In the genomic region with DNA sequence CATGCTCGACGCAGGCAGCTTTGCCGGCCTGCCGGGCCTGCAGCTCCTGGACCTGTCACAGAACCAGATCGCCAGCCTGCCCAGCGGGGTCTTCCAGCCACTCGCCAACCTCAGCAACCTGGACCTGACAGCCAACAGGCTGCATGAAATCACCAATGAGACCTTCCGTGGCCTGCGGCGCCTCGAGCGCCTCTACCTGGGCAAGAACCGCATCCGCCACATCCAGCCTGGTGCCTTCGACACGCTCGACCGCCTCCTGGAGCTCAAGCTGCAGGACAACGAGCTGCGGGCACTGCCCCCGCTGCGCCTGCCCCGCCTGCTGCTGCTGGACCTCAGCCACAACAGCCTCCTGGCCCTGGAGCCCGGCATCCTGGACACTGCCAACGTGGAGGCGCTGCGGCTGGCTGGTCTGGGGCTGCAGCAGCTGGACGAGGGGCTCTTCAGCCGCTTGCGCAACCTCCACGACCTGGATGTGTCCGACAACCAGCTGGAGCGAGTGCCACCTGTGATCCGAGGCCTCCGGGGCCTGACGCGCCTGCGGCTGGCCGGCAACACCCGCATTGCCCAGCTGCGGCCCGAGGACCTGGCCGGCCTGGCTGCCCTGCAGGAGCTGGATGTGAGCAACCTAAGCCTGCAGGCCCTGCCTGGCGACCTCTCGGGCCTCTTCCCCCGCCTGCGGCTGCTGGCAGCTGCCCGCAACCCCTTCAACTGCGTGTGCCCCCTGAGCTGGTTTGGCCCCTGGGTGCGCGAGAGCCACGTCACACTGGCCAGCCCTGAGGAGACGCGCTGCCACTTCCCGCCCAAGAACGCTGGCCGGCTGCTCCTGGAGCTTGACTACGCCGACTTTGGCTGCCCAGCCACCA, we compare ENCODE assay signal across 18 cellular contexts. TPM values are rescaled to one million over a fixed set of nuclear protein-coding genes. Genes with fewer than 3 reads are reported as not detected.
DNase-seq lines count a peak whose midpoint lies in the region; ATAC-seq and TF ChIP-seq lines count a peak whose summit lies in the region.
"Had no signal": no experiment of that assay in that cellular context is flagged by ENCODE, and none has a peak within 500 bp of the region (broad histone marks: within the 10 kb centered on the region; RNA-seq: fewer than 3 reads in every experiment).

No MANE protein-coding gene starts in this region.

- peaks cover 38 to 53% (median 52%) of the 10 kb centered on the region in 3 donors for H3K4me1 ChIP-seq in skeletal muscle tissue (ENCODE audit: control insufficient read depth in 3 of 3, insufficient read depth in 3 of 3, low read length in 3 of 3)
- H3K4me1 ChIP-seq in A673 (ENCODE audit: insufficient read depth, low read length, poor library complexity, severe bottlenecking), result peaks cover 5% of the 10 kb centered on the region
- H3K4me1 ChIP-seq: Caco-2 had no signal

- H3K4me1 Mint-ChIP-seq in central memory CD8-positive, alpha-beta T cell, result peaks cover 18% of the 10 kb centered on the region
- H3K4me1 Mint-ChIP-seq: activated CD4-positive, alpha-beta T cell treated with anti-CD3 and anti-CD28 coated beads, Interleukin-2, amount 10 ng/mL, durations not matched to agents 24 days and 14 days had no signal

- no peaks in the 10 kb centered on the region for H3K27me3 Mint-ChIP-seq in central memory CD8-positive, alpha-beta T cell
- H3K27me3 Mint-ChIP-seq: activated CD4-positive, alpha-beta T cell treated with anti-CD3 and anti-CD28 coated beads, Interleukin-2, amount 10 ng/mL, durations not matched to agents 24 days and 14 days had no signal

- H3K27ac Mint-ChIP-seq in central memory CD8-positive, alpha-beta T cell (ENCODE audit: low read depth), result peak overlapping the region; percentile 73
- H3K27ac Mint-ChIP-seq: activated CD4-positive, alpha-beta T cell treated with anti-CD3 and anti-CD28 coated beads, Interleukin-2, amount 10 ng/mL, durations not matched to agents 24 days and 14 days had no signal

- CTCF ChIA-PET in A673 (lab: Charles Lee), result no interaction called here

- H3K9ac ChIP-seq in skeletal muscle tissue (ENCODE audit: low read depth in 1 of 3, low read length in 3 of 3), result peak overlapping the region in 2 of 3 donors; percentile 45 to 66

- H3K36me3 ChIP-seq in skeletal muscle tissue (ENCODE audit: control insufficient read depth in 3 of 3, insufficient read depth in 3 of 3, low read length in 3 of 3) (peaks cover 0 to 15% (median 3%) of the 10 kb centered on the region in 3 donors), A673 (ENCODE audit: insufficient read depth, low read length, poor library complexity, severe bottlenecking) (no peaks in the 10 kb centered on the region)

- no peak for ATAC-seq in central memory CD8-positive, alpha-beta T cell (replicated peaks; ENCODE audit: extremely low read depth, poor library complexity, severe bottlenecking)
- ATAC-seq: heart right ventricle had no signal

- intact Hi-C loops in A673 (cut with micrococcal nuclease; ENCODE audit: unreplicated experiment), result no loop called here

- no peak for TF ChIP-seq CTCF in A673 (conservative IDR thresholded peaks at IDR 0.05; ENCODE audit: low read depth, low read length)

- peaks cover 55% of the 10 kb centered on the region for H3K36me3 Mint-ChIP-seq in central memory CD8-positive, alpha-beta T cell (ENCODE audit: insufficient read depth)

- H3K27me3 ChIP-seq in layer of hippocampus (ENCODE audit: control insufficient read depth, insufficient read depth, low read length) (no peaks in the 10 kb centered on the region), skeletal muscle tissue (ENCODE audit: control insufficient read depth in 3 of 3, insufficient read depth in 3 of 3, low read length in 3 of 3) (no peaks in the 10 kb centered on the region), A673 (replicated peaks; ENCODE audit: insufficient read depth, low read depth, low read length, poor library complexity) (no peaks in the 10 kb centered on the region)
- H3K27me3 ChIP-seq: esophagus squamous epithelium, heart right ventricle, testis had no signal

- H3K4me3 Mint-ChIP-seq in central memory CD8-positive, alpha-beta T cell, result peak overlapping the region; percentile 45
- H3K4me3 Mint-ChIP-seq: activated CD4-positive, alpha-beta T cell treated with anti-CD3 and anti-CD28 coated beads, Interleukin-2, amount 10 ng/mL, durations not matched to agents 24 days and 14 days; mesothelial cell of epicardium; nephron progenitor cell had no signal

- BruUV-seq in A673 (replicated peaks; lab: Mats Ljungman, UMichigan), result no TSS peak

- POLR2A ChIA-PET in A673 (lab: Charles Lee; ENCODE audit: low non-redundant PET), result no interaction called here

- H3K9me3 ChIP-seq in skeletal muscle tissue (ENCODE audit: control insufficient read depth in 3 of 3, low read length in 3 of 3) (no peaks in the 10 kb centered on the region), A673 (ENCODE audit: low read depth, low read length, poor library complexity, severe bottlenecking) (no peaks in the 10 kb centered on the region)
- H3K9me3 ChIP-seq: Caco-2, esophagus squamous epithelium, heart right ventricle, testis had no signal

- DNase-seq in central memory CD8-positive, alpha-beta T cell (ENCODE audit: low spot score in 2 of 2), result no peak
- DNase-seq in foreskin melanocyte, result no peak
- no peak for DNase-seq in pons (ENCODE audit: low spot score)
- DNase-seq in A673 (ENCODE audit: low spot score), result no peak
- DNase-seq: activated CD4-positive, alpha-beta T cell treated with anti-CD3 and anti-CD28 coated beads, Interleukin-2, amount 10 ng/mL, durations not matched to agents 24 days and 14 days; Caco-2; central memory CD4-positive, alpha-beta T cell; effector memory CD4-positive, alpha-beta T cell; esophagus squamous epithelium; NCI-H1092 treated with DMSO at 0.1 percent for 48 hours; NCI-H524 treated with DMSO at 0.1 percent for 48 hours; testis had no signal

- H3K4me3 ChIP-seq in skeletal muscle tissue (ENCODE audit: low read length in 3 of 3), result peak overlapping the region in 2 of 3 donors; percentile 36 to 49
- no peak overlapping the region for H3K4me3 ChIP-seq in A673 (ENCODE audit: low read depth, low read length, poor library complexity, severe bottlenecking)
- H3K4me3 ChIP-seq: esophagus squamous epithelium, heart right ventricle, testis had no signal

- H3K9me3 Mint-ChIP-seq in central memory CD8-positive, alpha-beta T cell, result no peaks in the 10 kb centered on the region
- H3K9me3 Mint-ChIP-seq: activated CD4-positive, alpha-beta T cell treated with anti-CD3 and anti-CD28 coated beads, Interleukin-2, amount 10 ng/mL, durations not matched to agents 24 days and 14 days; mesothelial cell of epicardium; nephron progenitor cell had no signal

- H3K27ac ChIP-seq in layer of hippocampus (ENCODE audit: low read depth, low read length) (peak overlapping the region; percentile 20), skeletal muscle tissue (ENCODE audit: low read depth, low read length) (peak overlapping the region; percentile 44), A673 (ENCODE audit: low read depth, low read length, poor library complexity, severe bottlenecking) (no peak overlapping the region)
- H3K27ac ChIP-seq: esophagus squamous epithelium, testis had no signal

- TF ChIP-seq EP300 in Ishikawa (IDR thresholded peaks at IDR 0.05; ENCODE audit: borderline replicate concordance), result peak; percentile 88

- TF ChIP-seq RAD21 in Ishikawa (IDR thresholded peaks at IDR 0.05; ENCODE audit: low read depth), result peak; percentile 43; the same call in 1 of the 2 replicates

TF ChIP-seq in Ishikawa, 13 proteins besides CTCF, POLR2A, EP300 and RAD21 (continues in another document):
- TF ChIP-seq CREB1 (IDR thresholded peaks at IDR 0.05; ENCODE audit: low read depth), result no peak
- TF ChIP-seq TCF12 (IDR thresholded peaks at IDR 0.05; ENCODE audit: low read depth), result peak; percentile 95
- TF ChIP-seq, protein P1, sequence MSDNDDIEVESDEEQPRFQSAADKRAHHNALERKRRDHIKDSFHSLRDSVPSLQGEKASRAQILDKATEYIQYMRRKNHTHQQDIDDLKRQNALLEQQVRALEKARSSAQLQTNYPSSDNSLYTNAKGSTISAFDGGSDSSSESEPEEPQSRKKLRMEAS (IDR thresholded peaks at IDR 0.05), result peak; percentile 88
- TF ChIP-seq YY1 (IDR thresholded peaks at IDR 0.05; ENCODE audit: low read depth), result 0 out of 2 replicates have a peak, but pooled peaks have one; percentile 30
- peak; percentile 14; the same call in 1 of the 2 replicates for TF ChIP-seq USF1 (IDR thresholded peaks at IDR 0.05)
- 0 out of 2 replicates have a peak, but pooled peaks have one; percentile 10 for TF ChIP-seq FOXM1 (IDR thresholded peaks at IDR 0.05; ENCODE audit: borderline replicate concordance, low read depth)

RNA-seq across cellular contexts. Expression of gene VASN, which starts 9.7 kb away (rescaled TPM):
- 13.0 TPM for total RNA-seq in skeletal muscle tissue
- 5.4 and 6.6 TPM in 2 replicates for total RNA-seq in A673 (2021)

RNA-seq across cellular contexts. Expression of gene PAM16, which starts 30.2 kb away (rescaled TPM):
- total RNA-seq in skeletal muscle tissue (32.9 TPM), A673 (2021) (89.7 and 90.3 TPM in 2 replicates)

RNA-seq across cellular contexts. Expression of gene CORO7, which starts 35.1 kb away (rescaled TPM):
- total RNA-seq in skeletal muscle tissue, result 14.6 TPM
- 24.4 and 31.2 TPM in 2 replicates for total RNA-seq in A673 (2021)

RNA-seq across cellular contexts. Expression of gene DNAJA3, which starts 44.4 kb away (rescaled TPM):
- total RNA-seq in skeletal muscle tissue (35.5 TPM), A673 (2021) (101 and 105 TPM in 2 replicates)
